ENCODE assay signal across 17 cellular contexts in the genomic region with DNA sequence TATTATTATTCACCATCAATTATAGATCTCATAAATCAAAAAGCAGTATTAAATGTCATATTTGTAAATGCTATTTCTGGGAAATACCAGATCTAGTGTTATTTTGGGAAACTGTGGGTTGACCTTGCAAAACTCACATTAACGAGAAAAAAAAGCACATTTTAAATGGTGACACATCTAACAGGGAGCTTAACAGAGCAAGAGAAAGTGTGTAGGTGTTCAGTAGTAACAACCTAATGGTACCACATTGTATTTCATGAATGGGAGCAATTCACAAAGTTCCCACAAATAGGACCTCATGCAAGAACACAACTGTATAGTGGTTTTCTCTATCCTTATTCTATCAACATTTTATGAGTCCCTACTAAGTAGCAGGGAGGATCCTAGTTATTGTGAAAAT.
"Had no signal": no experiment of that assay in that cellular context is flagged by ENCODE, and none has a peak within 500 bp of the region (broad histone marks: within the 10 kb centered on the region; RNA-seq: fewer than 3 reads in every experiment).

No MANE protein-coding gene starts in this region.

- ATAC-seq: heart right ventricle; naive thymus-derived CD4-positive, alpha-beta T cell; right cardiac atrium had no signal

- H3K4me1 Mint-ChIP-seq: activated naive CD8-positive, alpha-beta T cell treated with anti-CD3 and anti-CD28 coated beads for 36 hours; naive thymus-derived CD4-positive, alpha-beta T cell; neural progenitor cell had no signal

- H3K9me3 Mint-ChIP-seq: activated naive CD8-positive, alpha-beta T cell treated with anti-CD3 and anti-CD28 coated beads for 36 hours; activated T-helper 1 cell treated with anti-CD3 and anti-CD28 coated beads, Interleukin-12 subunit alpha, Interleukin-12 subunit beta, Interleukin-2, Interleukin-4 antibody, amounts not matched to agents 30 ng/mL and 10 ng/mL and 1 ng/mL, durations not matched to agents 14 hours and 24 hours and 36 hours; naive thymus-derived CD4-positive, alpha-beta T cell; neural progenitor cell had no signal

- H3K4me3 Mint-ChIP-seq: activated naive CD8-positive, alpha-beta T cell treated with anti-CD3 and anti-CD28 coated beads for 36 hours; activated T-helper 1 cell treated with anti-CD3 and anti-CD28 coated beads, Interleukin-12 subunit alpha, Interleukin-12 subunit beta, Interleukin-2, Interleukin-4 antibody, amounts not matched to agents 30 ng/mL and 10 ng/mL and 1 ng/mL, durations not matched to agents 14 hours and 24 hours and 36 hours; naive thymus-derived CD4-positive, alpha-beta T cell; neural progenitor cell had no signal

- H3K36me3 Mint-ChIP-seq: activated naive CD8-positive, alpha-beta T cell treated with anti-CD3 and anti-CD28 coated beads for 36 hours; naive thymus-derived CD4-positive, alpha-beta T cell; neural progenitor cell had no signal

- FAIRE-seq: endothelial cell of umbilical vein had no signal

- H3K27me3 Mint-ChIP-seq: activated naive CD8-positive, alpha-beta T cell treated with anti-CD3 and anti-CD28 coated beads for 36 hours; naive thymus-derived CD4-positive, alpha-beta T cell had no signal

- DNase-seq: activated CD4-positive, alpha-beta T cell treated with anti-CD3 and anti-CD28 coated beads for 1 hour; activated naive CD4-positive, alpha-beta T cell; activated naive CD8-positive, alpha-beta T cell treated with anti-CD3 and anti-CD28 coated beads for 36 hours; activated T-cell treated with anti-CD3 and anti-CD28 coated beads for 4 hours; amniotic stem cell; dermis blood vessel endothelial cell; effector memory CD4-positive, alpha-beta T cell; heart right ventricle; mesenchymal stem cell; naive thymus-derived CD4-positive, alpha-beta T cell; right cardiac atrium; stimulated activated CD4-positive, alpha-beta T cell treated with anti-CD3 and anti-CD28 coated beads, Interleukin-4, amount 100 ng/mL, for 1 hour; tibial artery; WERI-Rb-1 had no signal

- H3K27ac Mint-ChIP-seq: activated naive CD8-positive, alpha-beta T cell treated with anti-CD3 and anti-CD28 coated beads for 36 hours; activated T-helper 1 cell treated with anti-CD3 and anti-CD28 coated beads, Interleukin-12 subunit alpha, Interleukin-12 subunit beta, Interleukin-2, Interleukin-4 antibody, amounts not matched to agents 30 ng/mL and 10 ng/mL and 1 ng/mL, durations not matched to agents 14 hours and 24 hours and 36 hours; naive thymus-derived CD4-positive, alpha-beta T cell; neural progenitor cell had no signal
